9 cellular contexts compared by ENCODE assay signal in the genomic region with DNA sequence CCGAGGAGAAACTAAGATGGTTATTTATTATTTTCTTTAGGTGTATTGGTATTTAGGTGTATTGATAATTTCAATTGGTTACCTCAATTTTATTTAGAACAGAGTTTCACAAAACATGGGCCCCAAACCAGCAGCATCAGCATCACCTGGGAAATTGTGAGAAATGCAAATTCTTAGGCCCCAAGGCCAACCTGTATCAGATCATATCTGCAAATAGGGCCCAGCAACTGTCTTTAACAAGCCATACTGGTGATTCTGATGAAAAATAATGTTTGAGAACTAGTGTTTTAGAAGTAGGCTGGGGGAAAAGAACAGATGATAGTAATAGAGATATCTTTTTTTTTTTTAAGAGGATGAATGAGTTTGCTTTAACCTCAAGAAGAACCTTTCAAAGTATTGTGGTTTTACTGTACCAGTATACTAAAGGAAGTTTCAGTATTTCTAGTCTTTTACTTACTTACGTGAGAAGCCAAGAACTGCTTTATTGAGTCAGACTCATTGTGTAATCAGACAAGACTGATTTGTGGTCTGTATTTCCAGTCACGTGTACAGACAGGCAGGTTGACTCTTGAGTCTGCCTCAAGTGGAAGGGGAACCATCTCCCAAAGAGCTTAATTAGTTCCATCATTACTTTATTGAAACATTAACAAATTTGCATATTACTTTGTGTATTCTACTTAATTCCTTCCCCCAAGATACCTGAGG.
DNase-seq lines count a peak whose midpoint lies in the region; ATAC-seq, FAIRE-seq and TF ChIP-seq lines count a peak whose summit lies in the region.
"Had no signal": no experiment of that assay in that cellular context is flagged by ENCODE, and none has a peak within 500 bp of the region (broad histone marks: within the 10 kb centered on the region; RNA-seq: fewer than 3 reads in every experiment).

No MANE protein-coding gene starts in this region.

- in situ Hi-C loops in K562 (cut with MboI), result no loop called here

- H4K20me1 ChIP-seq in K562 (replicated peaks; ENCODE audit: control insufficient read depth, insufficient read depth, low read length), result no peaks in the 10 kb centered on the region

- H3K79me2 ChIP-seq in K562 (ENCODE audit: control insufficient read depth, insufficient read depth, low read length), result no peaks in the 10 kb centered on the region

- H3K27ac ChIP-seq in K562 (ENCODE audit: extremely low read depth, low read depth, low read length) (no peak overlapping the region), WERI-Rb-1 (no peak overlapping the region)
- H3K27ac ChIP-seq: thoracic aorta had no signal

- ATAC-seq in GM18511 (IDR thresholded peaks at IDR 0.05; ENCODE audit: unreplicated experiment) (peak; percentile 88), GM21786 (IDR thresholded peaks at IDR 0.05; ENCODE audit: unreplicated experiment) (peak; percentile 52), K562 (no peak)

- H2AFZ ChIP-seq in K562 (ENCODE audit: low read depth, low read length), result no peak overlapping the region

- TF ChIP-seq POLR2A in K562 (conservative IDR thresholded peaks at IDR 0.05), result no peak

- peaks cover 2% of the 10 kb centered on the region for H3K27me3 Mint-ChIP-seq in chondrocyte (ENCODE audit: low read depth)

- DNase-seq in LHCN-M2 (ENCODE audit: low read depth) (peak; percentile 32), K562 (ENCODE audit: extremely low read depth in 1 of 4, low spot score in 3 of 4) (no peak), cerebellar nuclear complex (lab: John Stamatoyannopoulos, UW) (no peak), chondrocyte (ENCODE audit: low spot score) (no peak), mesenteric fat pad (ENCODE audit: low spot score) (no peak), WERI-Rb-1 (no peak)

- no peaks in the 10 kb centered on the region for H3K4me1 Mint-ChIP-seq in chondrocyte (ENCODE audit: low read depth)

- H3K9ac ChIP-seq in K562 (ENCODE audit: insufficient read depth in 1 of 2, low read depth in 2 of 2, low read length in 2 of 2), result no peak overlapping the region

- no TSS peak for BruUV-seq in K562 (replicated peaks; lab: Mats Ljungman, UMichigan)

- intact Hi-C loops in K562 (cut with micrococcal nuclease), result no loop called here

- no peak overlapping the region for H3K4me3 ChIP-seq in K562
- no peak overlapping the region for H3K4me3 ChIP-seq in WERI-Rb-1 (ENCODE audit: low read depth, low read length)
- H3K4me3 ChIP-seq: thoracic aorta had no signal

- H3K36me3 Mint-ChIP-seq in chondrocyte (ENCODE audit: low read depth), result no peaks in the 10 kb centered on the region

- TF ChIP-seq CTCF in K562 (IDR thresholded peaks at IDR 0.05 in 2 of 3, conservative IDR thresholded peaks at IDR 0.05 in 1 of 3; ENCODE audit: insufficient read depth in 2 of 3, low read depth in 1 of 3, low read length in 3 of 3) (no peak), chondrocyte (IDR thresholded peaks at IDR 0.05) (no peak), WERI-Rb-1 (IDR thresholded peaks at IDR 0.05; ENCODE audit: low read depth, low read length) (no peak)

- H3K4me2 ChIP-seq in K562 (ENCODE audit: insufficient read depth, low read length), result no peak overlapping the region

- no peak for TF ChIP-seq RAD21 in K562 (CRISPR knock-in tag; conservative IDR thresholded peaks at IDR 0.05 in 1 of 2, IDR thresholded peaks at IDR 0.05 in 1 of 2)

- FAIRE-seq in K562 (lab: Jason Lieb, UNC), result no peak

- POLR2A ChIA-PET in K562 (lab: Yijun Ruan, JAX), result no interaction called here

- H3K27me3 ChIP-seq in K562 (ENCODE audit: control insufficient read depth in 2 of 2, insufficient read depth in 2 of 2, low read length in 2 of 2) (no peaks in the 10 kb centered on the region), WERI-Rb-1 (ENCODE audit: insufficient read depth, low read depth, severe bottlenecking) (peaks cover 33% of the 10 kb centered on the region)

- H3K9me1 ChIP-seq in K562 (ENCODE audit: control insufficient read depth, insufficient read depth, low read length), result no peaks in the 10 kb centered on the region

- 0% methylated on average over 3 of the region's 3 CpGs for WGBS in K562 (ENCODE audit: insufficient coverage, low coverage, missing lambda C conversion rate)

- no peak overlapping the region for H3K27ac Mint-ChIP-seq in chondrocyte (ENCODE audit: unreplicated experiment)

- TF ChIP-seq EP300 in K562 (IDR thresholded peaks at IDR 0.05; ENCODE audit: low read length), result no peak

- CTCF ChIA-PET in K562 (lab: Yijun Ruan, JAX; ENCODE audit: low intra/inter-chr PET ratio), result no interaction called here

- peaks cover 7% of the 10 kb centered on the region for H3K9me3 Mint-ChIP-seq in chondrocyte (ENCODE audit: low read depth)

- H3K4me3 Mint-ChIP-seq in chondrocyte (ENCODE audit: unreplicated experiment), result no peak overlapping the region

- no peaks in the 10 kb centered on the region for H3K4me1 ChIP-seq in K562 (replicated peaks in 1 of 2; ENCODE audit: control insufficient read depth in 2 of 2, insufficient read depth in 2 of 2, low read length in 2 of 2)

- H3K36me3 ChIP-seq in K562 (ENCODE audit: control insufficient read depth, insufficient read depth, low read length) (no peaks in the 10 kb centered on the region), WERI-Rb-1 (no peaks in the 10 kb centered on the region)
- H3K36me3 ChIP-seq: thoracic aorta had no signal

- H3K9me3 ChIP-seq in K562 (replicated peaks; ENCODE audit: control insufficient read depth, insufficient read depth, low read depth, low read length) (no peaks in the 10 kb centered on the region), WERI-Rb-1 (ENCODE audit: severe bottlenecking) (no peaks in the 10 kb centered on the region)
- H3K9me3 ChIP-seq: thoracic aorta had no signal

TF ChIP-seq in K562, 482 proteins besides CTCF, POLR2A, EP300 and RAD21 (continues in another document):
- TF ChIP-seq ZNF717 (CRISPR knock-in tag; IDR thresholded peaks at IDR 0.05), result no peak
- TF ChIP-seq, protein P1, sequence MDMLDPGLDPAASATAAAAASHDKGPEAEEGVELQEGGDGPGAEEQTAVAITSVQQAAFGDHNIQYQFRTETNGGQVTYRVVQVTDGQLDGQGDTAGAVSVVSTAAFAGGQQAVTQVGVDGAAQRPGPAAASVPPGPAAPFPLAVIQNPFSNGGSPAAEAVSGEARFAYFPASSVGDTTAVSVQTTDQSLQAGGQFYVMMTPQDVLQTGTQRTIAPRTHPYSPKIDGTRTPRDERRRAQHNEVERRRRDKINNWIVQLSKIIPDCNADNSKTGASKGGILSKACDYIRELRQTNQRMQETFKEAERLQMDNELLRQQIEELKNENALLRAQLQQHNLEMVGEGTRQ (CRISPR knock-in tag; IDR thresholded peaks at IDR 0.05), result 0 out of 2 replicates have a peak, but pooled peaks have one; percentile 6
- no peak for TF ChIP-seq HMG20A (CRISPR knock-in tag; conservative IDR thresholded peaks at IDR 0.05)
- TF ChIP-seq STAT5B (CRISPR knock-in tag; IDR thresholded peaks at IDR 0.05), result no peak
- TF ChIP-seq, protein P2, sequence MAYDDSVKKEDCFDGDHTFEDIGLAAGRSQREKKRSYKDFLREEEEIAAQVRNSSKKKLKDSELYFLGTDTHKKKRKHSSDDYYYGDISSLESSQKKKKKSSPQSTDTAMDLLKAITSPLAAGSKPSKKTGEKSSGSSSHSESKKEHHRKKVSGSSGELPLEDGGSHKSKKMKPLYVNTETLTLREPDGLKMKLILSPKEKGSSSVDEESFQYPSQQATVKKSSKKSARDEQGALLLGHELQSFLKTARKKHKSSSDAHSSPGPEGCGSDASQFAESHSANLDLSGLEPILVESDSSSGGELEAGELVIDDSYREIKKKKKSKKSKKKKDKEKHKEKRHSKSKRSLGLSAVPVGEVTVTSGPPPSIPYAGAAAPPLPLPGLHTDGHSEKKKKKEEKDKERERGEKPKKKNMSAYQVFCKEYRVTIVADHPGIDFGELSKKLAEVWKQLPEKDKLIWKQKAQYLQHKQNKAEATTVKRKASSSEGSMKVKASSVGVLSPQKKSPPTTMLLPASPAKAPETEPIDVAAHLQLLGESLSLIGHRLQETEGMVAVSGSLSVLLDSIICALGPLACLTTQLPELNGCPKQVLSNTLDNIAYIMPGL (CRISPR knock-in tag; IDR thresholded peaks at IDR 0.05), result no peak
- TF ChIP-seq, protein P3, sequence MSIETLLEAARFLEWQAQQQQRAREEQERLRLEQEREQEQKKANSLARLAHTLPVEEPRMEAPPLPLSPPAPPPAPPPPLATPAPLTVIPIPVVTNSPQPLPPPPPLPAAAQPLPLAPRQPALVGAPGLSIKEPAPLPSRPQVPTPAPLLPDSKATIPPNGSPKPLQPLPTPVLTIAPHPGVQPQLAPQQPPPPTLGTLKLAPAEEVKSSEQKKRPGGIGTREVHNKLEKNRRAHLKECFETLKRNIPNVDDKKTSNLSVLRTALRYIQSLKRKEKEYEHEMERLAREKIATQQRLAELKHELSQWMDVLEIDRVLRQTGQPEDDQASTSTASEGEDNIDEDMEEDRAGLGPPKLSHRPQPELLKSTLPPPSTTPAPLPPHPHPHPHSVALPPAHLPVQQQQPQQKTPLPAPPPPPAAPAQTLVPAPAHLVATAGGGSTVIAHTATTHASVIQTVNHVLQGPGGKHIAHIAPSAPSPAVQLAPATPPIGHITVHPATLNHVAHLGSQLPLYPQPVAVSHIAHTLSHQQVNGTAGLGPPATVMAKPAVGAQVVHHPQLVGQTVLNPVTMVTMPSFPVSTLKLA (conservative IDR thresholded peaks at IDR 0.05), result no peak
- no peak for TF ChIP-seq RHOXF2B (CRISPR knock-in tag; conservative IDR thresholded peaks at IDR 0.05)
- TF ChIP-seq, protein P4, sequence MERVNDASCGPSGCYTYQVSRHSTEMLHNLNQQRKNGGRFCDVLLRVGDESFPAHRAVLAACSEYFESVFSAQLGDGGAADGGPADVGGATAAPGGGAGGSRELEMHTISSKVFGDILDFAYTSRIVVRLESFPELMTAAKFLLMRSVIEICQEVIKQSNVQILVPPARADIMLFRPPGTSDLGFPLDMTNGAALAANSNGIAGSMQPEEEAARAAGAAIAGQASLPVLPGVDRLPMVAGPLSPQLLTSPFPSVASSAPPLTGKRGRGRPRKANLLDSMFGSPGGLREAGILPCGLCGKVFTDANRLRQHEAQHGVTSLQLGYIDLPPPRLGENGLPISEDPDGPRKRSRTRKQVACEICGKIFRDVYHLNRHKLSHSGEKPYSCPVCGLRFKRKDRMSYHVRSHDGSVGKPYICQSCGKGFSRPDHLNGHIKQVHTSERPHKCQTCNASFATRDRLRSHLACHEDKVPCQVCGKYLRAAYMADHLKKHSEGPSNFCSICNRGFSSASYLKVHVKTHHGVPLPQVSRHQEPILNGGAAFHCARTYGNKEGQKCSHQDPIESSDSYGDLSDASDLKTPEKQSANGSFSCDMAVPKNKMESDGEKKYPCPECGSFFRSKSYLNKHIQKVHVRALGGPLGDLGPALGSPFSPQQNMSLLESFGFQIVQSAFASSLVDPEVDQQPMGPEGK (CRISPR knock-in tag; IDR thresholded peaks at IDR 0.05; ENCODE audit: borderline replicate concordance), result no peak
- TF ChIP-seq, protein P5, sequence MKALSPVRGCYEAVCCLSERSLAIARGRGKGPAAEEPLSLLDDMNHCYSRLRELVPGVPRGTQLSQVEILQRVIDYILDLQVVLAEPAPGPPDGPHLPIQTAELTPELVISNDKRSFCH (CRISPR knock-in tag; IDR thresholded peaks at IDR 0.05), result no peak
- TF ChIP-seq, protein P5 (tag; IDR thresholded peaks at IDR 0.05), result no peak
